ENCODE assay signal across 9 cellular contexts in genomic region chr4:151408630-151409469, GRCh38. TPM values are rescaled to one million over a fixed set of nuclear protein-coding genes. Genes with fewer than 3 reads are reported as not detected.
DNase-seq lines count a peak whose midpoint lies in the region; ATAC-seq and TF ChIP-seq lines count a peak whose summit lies in the region.
"Had no signal": no experiment of that assay in that cellular context is flagged by ENCODE, and none has a peak within 500 bp of the region (broad histone marks: within the 10 kb centered on the region; RNA-seq: fewer than 3 reads in every experiment).

TSS of gene FHIP1A (plus strand) at chr4:151409176. CDS start at chr4:151566260, 157,084 bp downstream.

- peak within 1 kb of the TSS; percentile 74 for H3K27ac ChIP-seq in muscle layer of duodenum (ENCODE audit: low read length)

- H3K4me3 ChIP-seq in BE2C (ENCODE audit: low read depth, low read length) (peak within 1 kb of the TSS; percentile 52), epithelial cell of proximal tubule (ENCODE audit: low read depth, low read length) (peak within 1 kb of the TSS; percentile 80), muscle layer of duodenum (ENCODE audit: low read depth in 1 of 2, low read length in 2 of 2) (peak within 1 kb of the TSS; percentile 72 to 73)

- H3K9me3 ChIP-seq in BE2C (no peaks in the 10 kb centered on the region), muscle layer of duodenum (ENCODE audit: control insufficient read depth in 1 of 2, low read length in 2 of 2) (no peaks in the 10 kb centered on the region)

- peak; percentile 67 for ATAC-seq in GM19043 (IDR thresholded peaks at IDR 0.05; ENCODE audit: low read depth, unreplicated experiment)
- peak; percentile 83 for ATAC-seq in HG03196 (IDR thresholded peaks at IDR 0.05; ENCODE audit: unreplicated experiment)

- H3K27me3 ChIP-seq in BE2C (no peaks in the 10 kb centered on the region), muscle layer of duodenum (ENCODE audit: low read depth, low read length) (no peaks in the 10 kb centered on the region)

- TF ChIP-seq CTCF in BE2C (IDR thresholded peaks at IDR 0.05; ENCODE audit: low read depth, low read length) = no peak
- peak; percentile 11 for TF ChIP-seq CTCF in epithelial cell of proximal tubule (conservative IDR thresholded peaks at IDR 0.05; ENCODE audit: low read depth, low read length)

- H3K4me1 ChIP-seq in BE2C (peaks cover 7% of the 10 kb centered on the region; the same call in 1 of the 2 replicates), muscle layer of duodenum (ENCODE audit: control insufficient read depth in 1 of 2, insufficient read depth in 2 of 2, low read length in 2 of 2) (peaks cover 0 to 17% of the 10 kb centered on the region in 2 donors)

- H3K36me3 ChIP-seq in BE2C (no peaks in the 10 kb centered on the region), muscle layer of duodenum (ENCODE audit: control insufficient read depth in 1 of 2, insufficient read depth in 2 of 2, low read length in 2 of 2) (no peaks in the 10 kb centered on the region)

- DNase-seq in BE2C = peak; percentile 70
- peak; percentile 79 for DNase-seq in NCI-H748 treated with DMSO at 0.1 percent for 48 hours (lab: John Stamatoyannopoulos, UW)
- DNase-seq in activated T-cell treated with anti-CD3 and anti-CD28 coated beads for 1 hour (ENCODE audit: low read depth) = peak; percentile 80
- DNase-seq in epithelial cell of proximal tubule (ENCODE audit: low read depth) = no peak
- DNase-seq in stimulated activated CD8-positive, alpha-beta memory T cell treated with anti-CD3 and anti-CD28 coated beads, Interleukin-7, amount 100 ng/mL, for 4 hours (ENCODE audit: low read depth in 2 of 2) = peak; percentile 67 to 77

RNA-seq across cellular contexts. Expression of gene FHIP1A, which starts in this region (rescaled TPM):
- polyA plus RNA-seq in BE2C (2012; ENCODE audit: insufficient read depth, insufficient read length, low read depth) = not detected
- 8.5 and 17.0 TPM in 2 replicates for total RNA-seq in epithelial cell of proximal tubule
- total RNA-seq: T-helper 2 cell treated with Interferon-gamma antibody and Interleukin-4, amounts not matched to agents 100 ng/mL and 5 ng/mL, for 36 hours had no signal
